8 cellular contexts compared by ENCODE assay signal in the genomic region with DNA sequence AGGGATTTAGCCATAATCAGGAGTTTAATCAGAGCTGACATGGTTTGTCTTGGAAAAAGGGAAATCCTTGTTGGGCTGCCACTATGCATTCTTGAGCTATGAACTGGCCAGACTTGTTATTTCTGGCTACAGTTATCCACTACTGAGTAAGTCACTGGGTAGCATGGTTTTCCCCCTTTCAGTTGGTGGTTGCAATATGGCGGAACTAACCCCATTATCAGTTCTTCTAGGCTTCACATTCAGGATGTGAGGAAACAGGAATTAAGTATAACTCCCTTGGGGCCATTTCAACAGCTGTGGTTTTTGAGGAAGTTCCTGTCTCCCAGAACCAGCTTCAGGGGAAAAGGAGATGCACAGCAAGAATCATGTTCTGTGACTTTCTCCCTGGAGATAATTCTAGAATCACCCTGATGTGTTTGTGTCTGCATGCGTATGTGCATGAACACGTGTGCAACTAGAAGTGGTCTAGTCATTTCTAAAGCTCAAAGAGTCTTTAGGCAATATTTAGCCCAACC.
DNase-seq lines count a peak whose midpoint lies in the region; ATAC-seq and TF ChIP-seq lines count a peak whose summit lies in the region.

No MANE protein-coding gene starts in this region.

- ATAC-seq in GM19351 (IDR thresholded peaks at IDR 0.05; ENCODE audit: unreplicated experiment) (peak; percentile 41), HG03280 (IDR thresholded peaks at IDR 0.05; ENCODE audit: unreplicated experiment) (no peak)

- DNase-seq in A172 (ENCODE audit: low spot score) = peak; percentile 99
- DNase-seq in NCI-H226 = peak; percentile 94
- DNase-seq in epithelial cell of proximal tubule (ENCODE audit: low read depth) = peak; percentile 77
- no peak for DNase-seq in stimulated activated CD4-positive, alpha-beta T cell treated with anti-CD3 and anti-CD28 coated beads, Interleukin-2, amount 100 ng/mL, for 24 hours
- no peak for DNase-seq in hippocampal formation (lab: John Stamatoyannopoulos, UW)
- no peak for DNase-seq in activated CD4-positive, alpha-beta T cell treated with anti-CD3 and anti-CD28 coated beads for 1 hour

- no peak overlapping the region for H3K4me3 ChIP-seq in epithelial cell of proximal tubule (ENCODE audit: low read depth, low read length)

- no peak for TF ChIP-seq CTCF in epithelial cell of proximal tubule (conservative IDR thresholded peaks at IDR 0.05; ENCODE audit: low read depth, low read length)

Comparison
In these comparisons a context has a peak if more than half of its experiments do, and no peak if none do; other contexts are left out.
1. DNase-seq: peak in A172 (single experiment), NCI-H226 (single experiment) and epithelial cell of proximal tubule (single experiment); none in stimulated activated CD4-positive, alpha-beta T cell treated with anti-CD3 and anti-CD28 coated beads, Interleukin-2, amount 100 ng/mL, for 24 hours (0 of 2), hippocampal formation (0 of 2) and activated CD4-positive, alpha-beta T cell treated with anti-CD3 and anti-CD28 coated beads for 1 hour (single experiment).